In genomic region chr2:106885981-106886915, GRCh38 we compare ENCODE assay signal across 8 cellular contexts. TPM values are rescaled to one million over a fixed set of nuclear protein-coding genes. Genes with fewer than 3 reads are reported as not detected.
A peak's percentile ranks its signal among the peaks of the same experiment; 100 is the strongest.
DNase-seq lines count a peak whose midpoint lies in the region; ATAC-seq and TF ChIP-seq lines count a peak whose summit lies in the region.

Gene ST6GAL2 (minus strand): TSS chr2:106886167. CDS start chr2:106843977, 42,190 bp downstream.

- H3K27ac ChIP-seq in AG04450 (ENCODE audit: low read depth, low read length) (no peak within 1 kb of the TSS), mucosa of rectum (ENCODE audit: low read depth in 2 of 2, low read length in 2 of 2) (no peak within 1 kb of the TSS)

- POLR2A ChIA-PET in AG04450 (lab: Yijun Ruan, JAX), result no interaction called here

- CTCF ChIA-PET in AG04450 (lab: Charles Lee), result interaction anchor here (0.5 kb wide), 1 partner anchor 1939 kb away, joined by 4 read pairs; no protein-coding TSS in a partner anchor

- H3K9me3 ChIP-seq in AG04450 (ENCODE audit: control insufficient read depth, insufficient read depth, low read length), result peaks cover 4% of the 10 kb centered on the region; the same call in 1 of the 2 replicates
- no peaks in the 10 kb centered on the region for H3K9me3 ChIP-seq in mucosa of rectum (ENCODE audit: control insufficient read depth in 2 of 2, low read length in 2 of 2)

- peak within 1 kb of the TSS; percentile 44 for H3K4me3 ChIP-seq in AG04450 (ENCODE audit: low read depth, low read length)
- H3K4me3 ChIP-seq in epithelial cell of esophagus (ENCODE audit: low read length), result no peak within 1 kb of the TSS
- H3K4me3 ChIP-seq in mucosa of rectum (ENCODE audit: low read length in 2 of 2), result peak within 1 kb of the TSS; percentile 55 to 61

- H3K4me1 ChIP-seq in mucosa of rectum (ENCODE audit: control insufficient read depth in 2 of 2, insufficient read depth in 2 of 2, low read length in 2 of 2), result peaks cover 0 to 2% of the 10 kb centered on the region in 2 donors

- H3K9ac ChIP-seq in mucosa of rectum (ENCODE audit: low read depth in 1 of 2, low read length in 2 of 2), result no peak within 1 kb of the TSS

- TF ChIP-seq CTCF in AG04450 (IDR thresholded peaks at IDR 0.05; ENCODE audit: low read depth, low read length) (no peak), epithelial cell of esophagus (IDR thresholded peaks at IDR 0.05; ENCODE audit: insufficient read depth, low read depth, low read length, missing control alignments) (no peak)

- peaks cover 29% of the 10 kb centered on the region for H3K27me3 ChIP-seq in AG04450 (ENCODE audit: control insufficient read depth, insufficient read depth, low read length)
- peaks cover 0 to 10% of the 10 kb centered on the region in 2 donors for H3K27me3 ChIP-seq in mucosa of rectum (ENCODE audit: control insufficient read depth in 2 of 2, insufficient read depth in 2 of 2, low read length in 2 of 2)

- ATAC-seq in GM21786 (IDR thresholded peaks at IDR 0.05; ENCODE audit: unreplicated experiment) (no peak), GM18873 (IDR thresholded peaks at IDR 0.05; ENCODE audit: low FRiP score, unreplicated experiment) (no peak)

- DNase-seq in AG04450 (ENCODE audit: low read depth, low spot score) (no peak), NCI-H1105 (lab: John Stamatoyannopoulos, UW) (peak; percentile 40), epithelial cell of esophagus (ENCODE audit: low read depth) (peak; percentile 24), GM19240 (ENCODE audit: insufficient read length, low spot score) (no peak)
- DNase-seq in effector CD4-positive, alpha-beta T cell, result no peak

- no peaks in the 10 kb centered on the region for H3K36me3 ChIP-seq in mucosa of rectum (ENCODE audit: control insufficient read depth in 2 of 2, insufficient read depth in 2 of 2, low read length in 2 of 2)

RNA-seq across cellular contexts. Expression of gene ST6GAL2, which starts in this region (rescaled TPM):
- 0.06 TPM in 1 of 2 replicates, not detected in the other for polyA plus RNA-seq in AG04450 (2011; rRNA removed)
- 0.05 TPM in 1 of 2 replicates, not detected in the other for polyA minus RNA-seq in AG04450 (2011; rRNA and poly(A)+ RNA removed)

Comparison
In these comparisons a context has a peak if more than half of its experiments do, and no peak if none do; other contexts are left out.
1. DNase-seq: peak in NCI-H1105 (single experiment) and epithelial cell of esophagus (single experiment); none in AG04450 (single experiment), effector CD4-positive, alpha-beta T cell (single experiment) and GM19240 (single experiment).